ENCODE assay signal across 18 cellular contexts in genomic region chr22:42821386-42821785, GRCh38.
"Had no signal": no experiment of that assay in that cellular context is flagged by ENCODE, and none has a peak within 500 bp of the region (broad histone marks: within the 10 kb centered on the region; RNA-seq: fewer than 3 reads in every experiment).

No MANE protein-coding gene starts in this region.

- H3K27me3 ChIP-seq: foreskin keratinocyte, hepatocyte, ovary, suprapubic skin, thyroid gland had no signal

- H3K27ac ChIP-seq: coronary artery, foreskin keratinocyte, hepatocyte, ovary, suprapubic skin had no signal

- H3K27ac Mint-ChIP-seq: endodermal cell, type B pancreatic cell had no signal

- H3K4me2 ChIP-seq: hepatocyte, smooth muscle cell had no signal

- H3K27me3 Mint-ChIP-seq: naive thymus-derived CD8-positive, alpha-beta T cell; type B pancreatic cell had no signal

- ATAC-seq: foreskin keratinocyte; left colon; mucosa of descending colon; naive thymus-derived CD8-positive, alpha-beta T cell; stimulated activated naive CD8-positive, alpha-beta T cell treated with anti-CD3 and anti-CD28 coated beads, Interleukin-15, Interleukin-2, amounts not matched to agents 100 U/mL and 50 U/mL, for 24 hours had no signal

- H3K4me1 Mint-ChIP-seq: endodermal cell, neural crest cell had no signal

- H2AFZ ChIP-seq: hepatocyte had no signal

- H3K4me3 ChIP-seq: coronary artery, hepatocyte, mucosa of descending colon, ovary, smooth muscle cell, suprapubic skin, thyroid gland had no signal

- H3K9me3 ChIP-seq: mucosa of descending colon, ovary, suprapubic skin, thyroid gland had no signal

- H3K79me2 ChIP-seq: hepatocyte had no signal

- H3K36me3 ChIP-seq: ovary had no signal

- H3K4me3 Mint-ChIP-seq: endodermal cell; naive thymus-derived CD8-positive, alpha-beta T cell; neural crest cell; type B pancreatic cell had no signal

- H3K9me3 Mint-ChIP-seq: naive thymus-derived CD8-positive, alpha-beta T cell; neural crest cell; type B pancreatic cell had no signal

- DNase-seq: effector CD4-positive, alpha-beta T cell; endodermal cell; erythroblast; foreskin keratinocyte; left colon; mucosa of descending colon; naive thymus-derived CD8-positive, alpha-beta T cell; ovary; right cardiac atrium; stimulated activated CD4-positive, alpha-beta T cell treated with anti-CD3 and anti-CD28 coated beads, Interleukin-2, amount 100 ng/mL, for 48 hours; stimulated activated naive CD8-positive, alpha-beta T cell treated with anti-CD3 and anti-CD28 coated beads, Interleukin-15, Interleukin-2, amounts not matched to agents 100 U/mL and 50 U/mL, for 24 hours; thyroid gland had no signal
